23 cellular contexts compared by ENCODE assay signal in genomic region chr9:34606908-34607307, GRCh38. TPM values are rescaled to one million over a fixed set of nuclear protein-coding genes. Genes with fewer than 3 reads are reported as not detected.
DNase-seq lines count a peak whose midpoint lies in the region; ATAC-seq and FAIRE-seq lines count a peak whose summit lies in the region.
"Had no signal": no experiment of that assay in that cellular context is flagged by ENCODE, and none has a peak within 500 bp of the region (broad histone marks: within the 10 kb centered on the region; RNA-seq: fewer than 3 reads in every experiment).

No MANE protein-coding gene starts in this region.

- no peak overlapping the region for H3K27ac ChIP-seq in small intestine (ENCODE audit: low read depth in 1 of 2, low read length in 1 of 2)
- H3K27ac ChIP-seq: A549; BLaER1 treated with 17β-estradiol and CSF1 and Interleukin-3, amounts not matched to agents 10 nM and 100 nM had no signal

- H3K27me3 ChIP-seq in small intestine (ENCODE audit: control insufficient read depth in 2 of 2, insufficient read depth in 2 of 2, low read length in 2 of 2), result no peaks in the 10 kb centered on the region
- H3K27me3 ChIP-seq: BLaER1 treated with 17β-estradiol and CSF1 and Interleukin-3, amounts not matched to agents 10 nM and 100 nM had no signal

- no peaks in the 10 kb centered on the region for H3K36me3 ChIP-seq in small intestine (ENCODE audit: control insufficient read depth in 2 of 2, insufficient read depth in 2 of 2, low read length in 2 of 2)

- no peak for FAIRE-seq in small intestine (lab: Jason Lieb, UNC)
- FAIRE-seq: A549, H54, RCC 7860 had no signal

- no peaks in the 10 kb centered on the region for H3K9me3 ChIP-seq in small intestine (ENCODE audit: control insufficient read depth, low read depth)
- H3K9me3 ChIP-seq: A549, Caco-2, SK-N-SH had no signal

- DNase-seq in NCI-H146 (lab: John Stamatoyannopoulos, UW) (peak; percentile 42), left lobe of liver (ENCODE audit: low spot score) (no peak), small intestine (peak; percentile 88)
- DNase-seq in effector CD4-positive, alpha-beta T cell, result no peak
- DNase-seq: AML-193; CD4-positive, alpha-beta T cell; DMS79 treated with DMSO at 0.1 percent for 48 hours; GF-D8; NCI-H1048; NCI-H187; NCI-H2081 treated with DMSO at 0.1 percent for 48 hours; NCI-H2171; NCI-H226; NCI-H510A; NCI-H69; SK-N-SH had no signal

- peaks cover 0 to 6% of the 10 kb centered on the region in 2 donors for H3K4me1 ChIP-seq in small intestine (ENCODE audit: control insufficient read depth in 2 of 2, insufficient read depth in 1 of 2, low read depth in 1 of 2, low read length in 1 of 2)

- WGBS in small intestine, 3 donors, result 31 to 71% (median 57%) methylated on average over 3 of the region's 3 CpGs

- H3K4me3 ChIP-seq in small intestine (ENCODE audit: low read depth in 1 of 2, low read length in 2 of 2), result no peak overlapping the region
- H3K4me3 ChIP-seq: A549; BLaER1 treated with 17β-estradiol and CSF1 and Interleukin-3, amounts not matched to agents 10 nM and 100 nM had no signal

- ATAC-seq in left lobe of liver (peak; percentile 70), GM19023 (IDR thresholded peaks at IDR 0.05; ENCODE audit: unreplicated experiment) (no peak)
- ATAC-seq: A549 had no signal

RNA-seq across cellular contexts. Expression of gene RPP25L, which starts 5.0 kb away (rescaled TPM):
- total RNA-seq in left lobe of liver, result 25.5 TPM
- 10 to 100 TPM; 54.5 to 93.7 (median 90.2) TPM for polyA plus RNA-seq in small intestine

RNA-seq across cellular contexts. Expression of gene DCTN3, which starts 13.4 kb away (rescaled TPM):
- total RNA-seq in left lobe of liver, result 31.4 TPM
- 10 to 100 TPM; 81.6 to 92.9 (median 90.1) TPM for polyA plus RNA-seq in small intestine

RNA-seq across cellular contexts. Expression of gene CNTFR, which starts 17.4 kb away (rescaled TPM):
- 13.0 TPM for total RNA-seq in left lobe of liver
- polyA plus RNA-seq in small intestine, result 1 to 10 TPM; 1.1 to 8.7 (median 3.0) TPM
- total RNA-seq: CD4-positive, alpha-beta T cell had no signal
- polyA plus RNA-seq: IgD-negative memory B cell had no signal

RNA-seq across cellular contexts. Expression of gene ARID3C, which starts 22.0 kb away (rescaled TPM):
- 8.8 TPM for total RNA-seq in left lobe of liver
- under 1 TPM in 1 of 3 donors, not detected in 2; 0.03 TPM for polyA plus RNA-seq in small intestine
- total RNA-seq: Caco-2 had no signal
- polyA plus RNA-seq: IgD-negative memory B cell had no signal

RNA-seq across cellular contexts. Expression of gene SIGMAR1, which starts 30.7 kb away (rescaled TPM):
- 139 TPM for total RNA-seq in left lobe of liver
- polyA plus RNA-seq in small intestine, result 10 to 100 TPM; 41.4 to 88.8 (median 49.7) TPM

Comparison
In these comparisons a context has a peak if more than half of its experiments do, and no peak if none do; other contexts are left out.
1. DNase-seq: peak in NCI-H146 (single experiment) and small intestine (single experiment); none in left lobe of liver (single experiment) and effector CD4-positive, alpha-beta T cell (single experiment).